ENCODE assay signal across 15 cellular contexts in genomic region chr1:168134132-168135041, GRCh38. TPM values are rescaled to one million over a fixed set of nuclear protein-coding genes. Genes with fewer than 3 reads are reported as not detected.
DNase-seq lines count a peak whose midpoint lies in the region; ATAC-seq and TF ChIP-seq lines count a peak whose summit lies in the region.
"Had no signal": no experiment of that assay in that cellular context is flagged by ENCODE, and none has a peak within 500 bp of the region (broad histone marks: within the 10 kb centered on the region; RNA-seq: fewer than 3 reads in every experiment).

No MANE protein-coding gene starts in this region.

- H3K9me3 ChIP-seq in neural progenitor cell (ENCODE audit: low read depth), result no peaks in the 10 kb centered on the region
- H3K9me3 ChIP-seq: SJCRH30 had no signal

- H3K36me3 Mint-ChIP-seq in Calu3 (ENCODE audit: insufficient read depth, unreplicated experiment), result peaks cover 12% of the 10 kb centered on the region
- H3K36me3 Mint-ChIP-seq in neural progenitor cell, result peaks cover 27% of the 10 kb centered on the region

- peak overlapping the region in 2 of 59 donors; percentile 2 to 38 for H3K27ac ChIP-seq in dorsolateral prefrontal cortex
- no peak overlapping the region for H3K27ac ChIP-seq in neural progenitor cell
- H3K27ac ChIP-seq: SJCRH30 had no signal

- DNase-seq in Calu3 (no peak), NCI-H69 (lab: John Stamatoyannopoulos, UW) (peak; percentile 32), dorsolateral prefrontal cortex (peak in 1 of 10 donors; percentile 4), neural progenitor cell (ENCODE audit: low spot score) (no peak), dedifferentiated amniotic fluid mesenchymal stem cell (ENCODE audit: extremely low spot score) (no peak)
- DNase-seq: activated naive CD4-positive, alpha-beta T cell treated with Interleukin-2 at 50 U/mL for 16 hours; cerebellar nuclear complex; hippocampal formation; Kasumi-1; left cardiac atrium; NK-92 treated with Interleukin-12 subunit alpha and Interleukin-12 subunit beta, amount 100 ng/mL, for 24 hours; stimulated activated naive CD4-positive, alpha-beta T cell treated with Interleukin-2 at 50 U/mL for 16 hours had no signal

- no peak for TF ChIP-seq CTCF in Calu3 (IDR thresholded peaks at IDR 0.05; ENCODE audit: unreplicated experiment)
- TF ChIP-seq CTCF in dorsolateral prefrontal cortex (IDR thresholded peaks at IDR 0.05 in 54 of 56, conservative IDR thresholded peaks at IDR 0.05 in 2 of 56; ENCODE audit: low read depth in 1 of 56, partially characterized antibody in 56 of 56), result no peak
- TF ChIP-seq CTCF in neural progenitor cell (IDR thresholded peaks at IDR 0.05), result no peak

- H3K4me3 ChIP-seq in dorsolateral prefrontal cortex, result peak overlapping the region in 44 of 59 donors; percentile 2 to 93 (median 77)
- peak overlapping the region; percentile 81 for H3K4me3 ChIP-seq in neural progenitor cell

- H3K4me3 Mint-ChIP-seq in Calu3 (ENCODE audit: low read depth, unreplicated experiment), result no peak overlapping the region
- H3K4me3 Mint-ChIP-seq in neural progenitor cell, result peak overlapping the region; percentile 98

- TSS peak; percentile 32 for BruUV-seq in Calu3 (replicated peaks; lab: Mats Ljungman, UMichigan)

- no peak overlapping the region for H2AFZ ChIP-seq in neural progenitor cell (replicated peaks)

- H3K27me3 Mint-ChIP-seq in Calu3 (ENCODE audit: unreplicated experiment) (peaks cover 14% of the 10 kb centered on the region), neural progenitor cell (ENCODE audit: insufficient read depth, low read depth) (peaks cover 10% of the 10 kb centered on the region)

- H4K20me1 ChIP-seq in neural progenitor cell (ENCODE audit: low read depth), result peaks cover 43% of the 10 kb centered on the region

- H3K27ac Mint-ChIP-seq in Calu3 (ENCODE audit: unreplicated experiment) (no peak overlapping the region), neural progenitor cell (peak overlapping the region; percentile 22)

- peaks cover 39% of the 10 kb centered on the region for H3K4me1 ChIP-seq in neural progenitor cell
- H3K4me1 ChIP-seq: SJCRH30 had no signal

- intact Hi-C loops in Calu3 (cut with micrococcal nuclease; ENCODE audit: unreplicated experiment) (no loop called here), dorsolateral prefrontal cortex (cut with DNase I) (loop anchor here in 1 of 2 donors (5.0 kb wide), 1 partner anchor 37 kb away; no protein-coding TSS in a partner anchor)

- peaks cover 68% of the 10 kb centered on the region for H3K79me2 ChIP-seq in neural progenitor cell (ENCODE audit: low read depth)

- H3K4me2 ChIP-seq in neural progenitor cell, result peak overlapping the region; percentile 96

- H3K9me3 Mint-ChIP-seq in Calu3 (ENCODE audit: low read depth, unreplicated experiment) (no peaks in the 10 kb centered on the region), neural progenitor cell (no peaks in the 10 kb centered on the region)

- peaks cover 9% of the 10 kb centered on the region for H3K4me1 Mint-ChIP-seq in Calu3 (ENCODE audit: low read depth, unreplicated experiment)
- H3K4me1 Mint-ChIP-seq in neural progenitor cell, result peaks cover 31% of the 10 kb centered on the region

- H3K27me3 ChIP-seq in dorsolateral prefrontal cortex (peaks cover 0 to 40% (median 0%) of the 10 kb centered on the region in 45 donors), neural progenitor cell (no peaks in the 10 kb centered on the region)
- H3K27me3 ChIP-seq: SJCRH30 had no signal

- H3K9ac ChIP-seq in neural progenitor cell, result no peak overlapping the region

- CTCF ChIA-PET in Calu3 (lab: Charles Lee), result interaction anchor here (0.5 kb wide), 1 partner anchor 297 kb away, joined by 5 read pairs; no protein-coding TSS in a partner anchor

- ATAC-seq in HG02884 (IDR thresholded peaks at IDR 0.05; ENCODE audit: unreplicated experiment) (no peak), HG03095 (IDR thresholded peaks at IDR 0.05; ENCODE audit: unreplicated experiment) (no peak)
- ATAC-seq: left cardiac atrium had no signal

- peaks cover 22% of the 10 kb centered on the region for H3F3A ChIP-seq in neural progenitor cell (ENCODE audit: low read depth)

- H3K36me3 ChIP-seq in neural progenitor cell, result no peaks in the 10 kb centered on the region

RNA-seq across cellular contexts. Expression of gene GPR161, which starts 2.3 kb away (rescaled TPM):
- 3.8 and 8.4 TPM in 2 replicates for total RNA-seq in Calu3 (2022)
- total RNA-seq in dorsolateral prefrontal cortex, result 10 to 100 TPM in 108 of 120 experiments, 1 to 10 TPM in 12; 7.9 to 19.9 (median 13.2) TPM
- total RNA-seq in neural progenitor cell (ENCODE audit: low replicate concordance), result 21.1 and 26.5 TPM in 2 replicates

RNA-seq across cellular contexts. Expression of gene TIPRL, which starts 44.4 kb away (rescaled TPM):
- 36.6 and 41.6 TPM in 2 replicates for total RNA-seq in Calu3 (2022)
- total RNA-seq in dorsolateral prefrontal cortex, result 10 to 100 TPM; 14.6 to 51.2 (median 34.7) TPM
- total RNA-seq in neural progenitor cell (ENCODE audit: low replicate concordance), result 28.1 and 52.9 TPM in 2 replicates
